Comparison of ENCODE assay signal across 8 cellular contexts in genomic region chr19:14249012-14249754, GRCh38. TPM values are rescaled to one million over a fixed set of nuclear protein-coding genes. Genes with fewer than 3 reads are reported as not detected.
A peak's percentile ranks its signal among the peaks of the same experiment; 100 is the strongest.
DNase-seq lines count a peak whose midpoint lies in the region; ATAC-seq and TF ChIP-seq lines count a peak whose summit lies in the region.
"Not testable (repeated sequence)": the region's sequence is repeated elsewhere in the genome, so short reads cannot be mapped to it uniquely, and the experiment has no call there.

No MANE protein-coding gene starts in this region.

- H3K27me3 ChIP-seq in SJCRH30; parathyroid adenoma (ENCODE audit: control insufficient read depth, insufficient read depth, low read length): not testable (repeated sequence)

- peak overlapping the region; percentile 53 for H3K4me3 Mint-ChIP-seq in activated T-helper 17 cell treated with anti-CD3 and anti-CD28 coated beads, Interleukin-2, amount 50 U/mL, for 72 hours

- H3K9ac ChIP-seq in parathyroid adenoma, result peak overlapping the region; percentile 46

- H3K27ac Mint-ChIP-seq in activated T-helper 17 cell treated with anti-CD3 and anti-CD28 coated beads, Interleukin-2, amount 50 U/mL, for 72 hours, result peak overlapping the region; percentile 33

- not testable (repeated sequence) for H3K9me3 Mint-ChIP-seq in activated T-helper 17 cell treated with anti-CD3 and anti-CD28 coated beads, Interleukin-2, amount 50 U/mL, for 72 hours

- peak overlapping the region; percentile 51 for H3K27ac ChIP-seq in SJCRH30
- H3K27ac ChIP-seq in parathyroid adenoma, result peak overlapping the region; percentile 15
- peak overlapping the region; percentile 25 for H3K27ac ChIP-seq in temporal lobe (ENCODE audit: low read depth, low read length)

- not testable (repeated sequence) for H3K9me3 ChIP-seq in SJCRH30 (replicated peaks); parathyroid adenoma (ENCODE audit: control insufficient read depth, low read length)

- H3K79me2 ChIP-seq in parathyroid adenoma, result not testable (repeated sequence)

- DNase-seq in DMS153 (lab: John Stamatoyannopoulos, UW), result peak; percentile 56
- peak; percentile 20 for DNase-seq in NB4 (ENCODE audit: low read depth)
- peak; percentile 65 to 68 for DNase-seq in SJCRH30
- peak; percentile 2 for DNase-seq in effector CD4-positive, alpha-beta T cell
- DNase-seq in islet precursor cell, result peak; percentile 74

- not testable (repeated sequence) for H3K4me1 Mint-ChIP-seq in activated T-helper 17 cell treated with anti-CD3 and anti-CD28 coated beads, Interleukin-2, amount 50 U/mL, for 72 hours

- peak overlapping the region; percentile 99 for H2AFZ ChIP-seq in parathyroid adenoma

- not testable (repeated sequence) for H3K27me3 Mint-ChIP-seq in activated T-helper 17 cell treated with anti-CD3 and anti-CD28 coated beads, Interleukin-2, amount 50 U/mL, for 72 hours

- not testable (repeated sequence) for H3K4me1 ChIP-seq in SJCRH30, parathyroid adenoma

- not testable (repeated sequence) for H3K36me3 Mint-ChIP-seq in activated T-helper 17 cell treated with anti-CD3 and anti-CD28 coated beads, Interleukin-2, amount 50 U/mL, for 72 hours (ENCODE audit: low read depth)

- ATAC-seq in activated T-helper 17 cell treated with anti-CD3 and anti-CD28 coated beads, Interleukin-2, amount 50 U/mL, for 72 hours (replicated peaks), result peak; percentile 43

- not testable (repeated sequence) for H3K4me3 ChIP-seq in NB4 (ENCODE audit: low read depth, low read length)
- H3K4me3 ChIP-seq in SJCRH30, result peak overlapping the region; percentile 64
- H3K4me3 ChIP-seq in parathyroid adenoma (ENCODE audit: low read depth, low read length), result peak overlapping the region; percentile 64

- H3K4me2 ChIP-seq in parathyroid adenoma (ENCODE audit: low read length), result peak overlapping the region; percentile 85

- not testable (repeated sequence) for H3K36me3 ChIP-seq in SJCRH30; parathyroid adenoma (ENCODE audit: control insufficient read depth, insufficient read depth, low read length)

- TF ChIP-seq POLR2A in NB4 (IDR thresholded peaks at IDR 0.05; ENCODE audit: extremely low read depth, insufficient read length), result not testable (repeated sequence)

- not testable (repeated sequence) for TF ChIP-seq CTCF in NB4 (IDR thresholded peaks at IDR 0.05; ENCODE audit: low read depth, low read length); parathyroid adenoma (IDR thresholded peaks at IDR 0.05)

RNA-seq across cellular contexts. Expression of gene ADGRL1, which starts 43.2 kb away (rescaled TPM):
- total RNA-seq in SJCRH30 (2014; rRNA removed; shearing (Covaris generic)), result 9.3 and 9.4 TPM in 2 replicates
- 1 to 10 TPM; 3.9 to 8.4 TPM for total RNA-seq in activated T-helper 17 cell treated with anti-CD3 and anti-CD28 coated beads, Interleukin-2, amount 50 U/mL, for 72 hours
- total RNA-seq in temporal lobe, result 53.8 TPM

Comparison
In these comparisons a context has a peak if more than half of its experiments do, and no peak if none do; other contexts are left out.
1. DNase-seq: peak in every context shown above with its lines; median percentile 74 in islet precursor cell; 66 in SJCRH30; 56 in DMS153; 20 in NB4; 2 in effector CD4-positive, alpha-beta T cell.